In the genomic region with DNA sequence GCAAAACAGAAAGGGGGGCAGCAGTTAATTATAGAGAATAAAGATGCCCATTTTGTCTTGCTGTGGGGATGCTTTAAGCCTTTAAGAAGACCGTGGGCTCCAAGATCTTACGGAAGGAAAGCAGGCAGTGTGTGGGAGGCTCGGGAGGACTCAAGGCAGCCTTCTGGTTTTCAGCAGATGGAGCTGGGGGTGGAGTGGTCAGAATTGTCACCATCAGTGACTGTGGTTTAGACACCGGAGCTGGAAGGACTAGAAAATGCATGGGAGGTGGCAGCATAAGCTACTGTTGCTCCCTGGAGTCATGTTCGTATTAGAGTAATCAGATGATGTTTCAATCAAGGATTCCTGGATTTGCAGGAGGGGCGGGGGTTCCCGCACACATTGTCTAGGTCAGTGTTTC, we compare ENCODE assay signal across 27 cellular contexts.
"Had no signal": no experiment of that assay in that cellular context is flagged by ENCODE, and none has a peak within 500 bp of the region (broad histone marks: within the 10 kb centered on the region; RNA-seq: fewer than 3 reads in every experiment).

No MANE protein-coding gene starts in this region.

- DNase-seq: activated CD4-positive, alpha-beta memory T cell treated with anti-CD3 and anti-CD28 coated beads, Interleukin-2, amount 10 ng/mL, durations not matched to agents 7 days and 5 days; activated CD4-positive, alpha-beta T cell treated with anti-CD3 and anti-CD28 coated beads for 36 hours; activated CD4-positive, alpha-beta T cell treated with anti-CD3 and anti-CD28 coated beads, Interleukin-2, amount 50 U/mL, for 1 hour; activated gamma-delta T cell; activated naive CD4-positive, alpha-beta T cell treated with anti-CD3 and anti-CD28 coated beads, Interleukin-2, amount 10 ng/mL, durations not matched to agents 7 days and 5 days; activated naive CD8-positive, alpha-beta T cell treated with anti-CD3 and anti-CD28 coated beads for 36 hours; activated T-cell treated with anti-CD3 and anti-CD28 coated beads for 4 hours; activated T-cell treated with anti-CD3 and anti-CD28 coated beads, Interleukin-2, amount 50 U/mL, for 48 hours; brain microvascular endothelial cell; MG63; MV-4-11; NCI-H1105; NCI-H1436; NCI-H1694 treated with DMSO at 0.1 percent for 48 hours; NCI-H2029 treated with DMSO at 0.1 percent for 48 hours; NCI-H345; NCI-H510A; NCI-H526 treated with DMSO at 0.1 percent for 48 hours; Peyer's patch; Right ventricle myocardium superior; SJCRH30; SK-N-SH; T-helper 1 cell had no signal

- ATAC-seq: activated CD4-positive, alpha-beta T cell treated with anti-CD3 and anti-CD28 coated beads for 36 hours; activated T-helper 17 cell treated with anti-CD3 and anti-CD28 coated beads, Interleukin-2, amount 50 U/mL, for 72 hours had no signal

- H3K4me3 ChIP-seq: cardiac muscle cell, MG63, Peyer's patch, SJCRH30 had no signal

- H3K27ac ChIP-seq: brain microvascular endothelial cell, cardiac muscle cell, Peyer's patch, RWPE1, SJCRH30, VCaP had no signal
